Comparison of ENCODE assay signal across 1 cellular context in genomic region chr9:127916665-127917581, GRCh38.
TF ChIP-seq lines count a peak whose summit lies in the region.

ST6GALNAC4 (minus strand) TSS chr9:127917041; CDS start chr9:127916419, 622 bp downstream.

TF ChIP-seq in WTC11, 78 proteins besides CTCF, POLR2A, EP300 and RAD21 (continued from another document):
- TF ChIP-seq ZBTB43 (CRISPR knock-in tag; IDR thresholded peaks at IDR 0.05) (no peak), SOX15 (CRISPR knock-in tag; IDR thresholded peaks at IDR 0.05) (no peak), ZMAT4 (CRISPR knock-in tag; IDR thresholded peaks at IDR 0.05) (no peak), E2F5 (CRISPR knock-in tag; IDR thresholded peaks at IDR 0.05) (no peak), ZNF512 (CRISPR knock-in tag; IDR thresholded peaks at IDR 0.05; ENCODE audit: borderline replicate concordance) (no peak), TEAD4 (CRISPR knock-in tag; IDR thresholded peaks at IDR 0.05) (no peak), E2F1 (CRISPR knock-in tag; IDR thresholded peaks at IDR 0.05) (no peak), TCF7 (CRISPR knock-in tag; IDR thresholded peaks at IDR 0.05; ENCODE audit: low read depth) (no peak), OVOL2 (CRISPR knock-in tag; IDR thresholded peaks at IDR 0.05; ENCODE audit: borderline replicate concordance) (no peak), ZNF416 (CRISPR knock-in tag; IDR thresholded peaks at IDR 0.05) (no peak), ATF6 (CRISPR knock-in tag; IDR thresholded peaks at IDR 0.05) (no peak), STAT6 (CRISPR knock-in tag; conservative IDR thresholded peaks at IDR 0.05; ENCODE audit: low read depth) (no peak), MLX (CRISPR knock-in tag; IDR thresholded peaks at IDR 0.05) (no peak), SP1 (CRISPR knock-in tag; conservative IDR thresholded peaks at IDR 0.05) (peak; percentile 66; the same call in 1 of the 2 replicates), FOXJ3 (CRISPR knock-in tag; IDR thresholded peaks at IDR 0.05; ENCODE audit: borderline replicate concordance) (no peak), HMGA2 (CRISPR knock-in tag; IDR thresholded peaks at IDR 0.05) (no peak), ZNF138 (CRISPR knock-in tag; conservative IDR thresholded peaks at IDR 0.05) (no peak), NFE2L1 (CRISPR knock-in tag; IDR thresholded peaks at IDR 0.05) (no peak), ZNF671 (CRISPR knock-in tag; IDR thresholded peaks at IDR 0.05) (no peak), TEAD1 (CRISPR knock-in tag; IDR thresholded peaks at IDR 0.05) (no peak), GABPB1 (CRISPR knock-in tag; IDR thresholded peaks at IDR 0.05) (no peak), USF1 (CRISPR knock-in tag; IDR thresholded peaks at IDR 0.05) (no peak), CDX4 (CRISPR knock-in tag; IDR thresholded peaks at IDR 0.05; ENCODE audit: borderline replicate concordance) (no peak), HMGXB4 (CRISPR knock-in tag; IDR thresholded peaks at IDR 0.05) (0 out of 2 replicates have a peak, but pooled peaks have one; percentile 41), MAX (CRISPR knock-in tag; IDR thresholded peaks at IDR 0.05) (peak; percentile 10; the same call in 1 of the 2 replicates)
TF ChIP-seq in WTC11: peak in this region for 7.
